ENCODE assay signal across 25 cellular contexts in the genomic region with DNA sequence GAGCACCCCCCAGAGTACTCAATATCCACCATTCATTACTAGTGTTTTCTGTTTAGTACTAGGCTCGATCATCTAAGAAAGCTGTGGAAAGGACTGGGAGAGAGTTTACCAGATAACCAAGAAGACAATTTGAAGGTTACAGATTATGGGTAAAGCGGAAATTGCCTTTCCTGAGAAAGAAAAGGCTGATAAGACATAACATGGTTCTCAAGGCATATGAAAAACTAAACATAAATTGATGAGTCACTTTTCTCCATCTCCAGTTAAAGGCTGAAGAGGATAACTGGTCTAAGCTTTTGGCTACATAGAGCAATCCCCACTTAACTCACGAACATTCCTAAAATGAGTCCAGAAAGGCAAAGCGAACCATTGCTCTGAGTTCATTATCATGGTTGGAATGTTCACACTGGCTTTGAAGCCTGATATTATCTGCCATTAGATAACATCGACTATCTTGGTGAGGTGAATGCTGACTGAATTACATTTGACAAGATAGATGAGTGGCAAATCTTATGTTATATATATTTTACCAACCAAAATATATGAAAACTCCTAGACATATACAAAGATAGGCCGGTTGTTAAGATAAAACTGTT.
DNase-seq lines count a peak whose midpoint lies in the region; ATAC-seq, FAIRE-seq and TF ChIP-seq lines count a peak whose summit lies in the region.
"Had no signal": no experiment of that assay in that cellular context is flagged by ENCODE, and none has a peak within 500 bp of the region (broad histone marks: within the 10 kb centered on the region; RNA-seq: fewer than 3 reads in every experiment).

No MANE protein-coding gene starts in this region.

- H3K4me1 ChIP-seq in endothelial cell of umbilical vein (ENCODE audit: control insufficient read depth, extremely low read depth, insufficient read depth, low read length), result peaks cover 34% of the 10 kb centered on the region
- H3K4me1 ChIP-seq: Peyer's patch, right atrium auricular region had no signal

- peaks cover 19% of the 10 kb centered on the region for H3K36me3 Mint-ChIP-seq in activated CD8-positive, alpha-beta T cell treated with anti-CD3 and anti-CD28 coated beads for 36 hours (ENCODE audit: low read depth)
- H3K36me3 Mint-ChIP-seq in activated CD8-positive, alpha-beta T cell treated with anti-CD3 and anti-CD28 coated beads, Interleukin-2, amount 10 ng/mL, durations not matched to agents 7 days and 5 days (ENCODE audit: low read depth), result peaks cover 3% of the 10 kb centered on the region
- H3K36me3 Mint-ChIP-seq in T-cell, result peaks cover 44% of the 10 kb centered on the region
- no peaks in the 10 kb centered on the region for H3K36me3 Mint-ChIP-seq in natural killer cell treated with Interleukin-12 subunit alpha and Interleukin-12 subunit beta and Interleukin-15 and Interleukin-18, amount 100 ng/mL, for 72 hours

- H3K4me3 ChIP-seq in endothelial cell of umbilical vein (replicated peaks in 1 of 3; ENCODE audit: insufficient read depth in 1 of 3, low read depth in 1 of 3, low read length in 3 of 3), result no peak overlapping the region
- H3K4me3 ChIP-seq: GM23248, Peyer's patch, right atrium auricular region, upper lobe of left lung had no signal

- peak overlapping the region; percentile 18 for H3K4me2 ChIP-seq in endothelial cell of umbilical vein (ENCODE audit: insufficient read depth, low read length)

- H3K9me1 ChIP-seq in endothelial cell of umbilical vein (replicated peaks; ENCODE audit: control insufficient read depth, extremely low read depth, insufficient read depth, low read length), result no peaks in the 10 kb centered on the region

- no peak for DNase-seq in activated CD8-positive, alpha-beta T cell treated with anti-CD3 and anti-CD28 coated beads for 36 hours
- DNase-seq in activated CD8-positive, alpha-beta T cell treated with anti-CD3 and anti-CD28 coated beads, Interleukin-2, amount 10 ng/mL, durations not matched to agents 7 days and 5 days, result no peak
- DNase-seq in T-cell (no peak), endothelial cell of umbilical vein (ENCODE audit: low read depth, low spot score) (peak; percentile 44), NCI-H446 (lab: John Stamatoyannopoulos, UW) (no peak), NCI-H2227 treated with DMSO at 0.1 percent for 48 hours (lab: John Stamatoyannopoulos, UW) (no peak)
- DNase-seq in natural killer cell treated with Interleukin-12 subunit alpha and Interleukin-12 subunit beta and Interleukin-15 and Interleukin-18, amount 100 ng/mL, for 72 hours (ENCODE audit: low spot score), result no peak
- DNase-seq: activated CD4-positive, CD25-positive, alpha-beta regulatory T cell; activated CD8-positive, alpha-beta memory T cell treated with anti-CD3 and anti-CD28 coated beads for 24 hours; activated naive CD4-positive, alpha-beta T cell treated with anti-CD3 and anti-CD28 coated beads, Interleukin-2, amount 10 ng/mL, durations not matched to agents 7 days and 5 days; activated T-cell treated with anti-CD3 and anti-CD28 coated beads, Interleukin-2, amount 50 U/mL, for 4 hours; BE2C; effector CD4-positive, alpha-beta T cell; EL; GM23248; mammary epithelial cell; NCI-H1417 treated with DMSO at 0.1 percent for 48 hours; NCI-H524; NK-92 treated with Interleukin-12 subunit alpha and Interleukin-12 subunit beta, amount 100 ng/mL, for 24 hours; Peyer's patch; stimulated activated CD4-positive, alpha-beta T cell treated with anti-CD3 and anti-CD28 coated beads, Interleukin-12 subunit alpha, Interleukin-12 subunit beta, amount 100 ng/mL, for 4 hours; upper lobe of left lung had no signal

- no peaks in the 10 kb centered on the region for H3K27me3 Mint-ChIP-seq in activated CD8-positive, alpha-beta T cell treated with anti-CD3 and anti-CD28 coated beads for 36 hours
- no peaks in the 10 kb centered on the region for H3K27me3 Mint-ChIP-seq in activated CD8-positive, alpha-beta T cell treated with anti-CD3 and anti-CD28 coated beads, Interleukin-2, amount 10 ng/mL, durations not matched to agents 7 days and 5 days (ENCODE audit: low read depth)
- H3K27me3 Mint-ChIP-seq in T-cell, result no peaks in the 10 kb centered on the region
- no peaks in the 10 kb centered on the region for H3K27me3 Mint-ChIP-seq in natural killer cell treated with Interleukin-12 subunit alpha and Interleukin-12 subunit beta and Interleukin-15 and Interleukin-18, amount 100 ng/mL, for 72 hours
- H3K27me3 Mint-ChIP-seq: activated naive CD4-positive, alpha-beta T cell treated with anti-CD3 and anti-CD28 coated beads, Interleukin-2, amount 10 ng/mL, durations not matched to agents 7 days and 5 days had no signal

- no peak overlapping the region for H3K4me3 Mint-ChIP-seq in activated CD8-positive, alpha-beta T cell treated with anti-CD3 and anti-CD28 coated beads for 36 hours
- H3K4me3 Mint-ChIP-seq in activated CD8-positive, alpha-beta T cell treated with anti-CD3 and anti-CD28 coated beads, Interleukin-2, amount 10 ng/mL, durations not matched to agents 7 days and 5 days, result no peak overlapping the region
- no peak overlapping the region for H3K4me3 Mint-ChIP-seq in T-cell
- no peak overlapping the region for H3K4me3 Mint-ChIP-seq in natural killer cell treated with Interleukin-12 subunit alpha and Interleukin-12 subunit beta and Interleukin-15 and Interleukin-18, amount 100 ng/mL, for 72 hours
- H3K4me3 Mint-ChIP-seq: activated naive CD4-positive, alpha-beta T cell treated with anti-CD3 and anti-CD28 coated beads, Interleukin-2, amount 10 ng/mL, durations not matched to agents 7 days and 5 days; activated T-cell treated with anti-CD3 and anti-CD28 coated beads, Interleukin-2, amount 50 U/mL, for 4 hours had no signal

- dilution Hi-C loops in endothelial cell of umbilical vein (cut with MboI; ENCODE audit: extremely low pct_ligation_motif_present, low sequenced_read_pairs), result no loop called here

- POLR2A ChIA-PET in activated CD8-positive, alpha-beta T cell treated with anti-CD3 and anti-CD28 coated beads for 36 hours (lab: Charles Lee), result no interaction called here
- POLR2A ChIA-PET in activated CD8-positive, alpha-beta T cell treated with anti-CD3 and anti-CD28 coated beads, Interleukin-2, amount 10 ng/mL, durations not matched to agents 7 days and 5 days (lab: Charles Lee), result no interaction called here
- POLR2A ChIA-PET in T-cell (lab: Charles Lee), result interaction anchor here in 1 of 2 donors (0.5 kb wide), 1 partner anchor 82 kb away, joined by 3 read pairs; no protein-coding TSS in a partner anchor
- POLR2A ChIA-PET in endothelial cell of umbilical vein (lab: Charles Lee), result no interaction called here

- no peak overlapping the region for H2AFZ ChIP-seq in endothelial cell of umbilical vein (ENCODE audit: low read depth, low read length)
- H2AFZ ChIP-seq: GM23248 had no signal

- no peak for TF ChIP-seq CTCF in activated CD8-positive, alpha-beta T cell treated with anti-CD3 and anti-CD28 coated beads for 36 hours (IDR thresholded peaks at IDR 0.05)
- TF ChIP-seq CTCF in endothelial cell of umbilical vein (IDR thresholded peaks at IDR 0.05; ENCODE audit: extremely low read depth in 1 of 2, insufficient read depth in 1 of 2, low read depth in 1 of 2, low read length in 2 of 2), result no peak

- peak overlapping the region; percentile 40 for H3K27ac Mint-ChIP-seq in activated CD8-positive, alpha-beta T cell treated with anti-CD3 and anti-CD28 coated beads for 36 hours
- H3K27ac Mint-ChIP-seq in activated CD8-positive, alpha-beta T cell treated with anti-CD3 and anti-CD28 coated beads, Interleukin-2, amount 10 ng/mL, durations not matched to agents 7 days and 5 days, result no peak overlapping the region
- peak overlapping the region; percentile 70 to 81 for H3K27ac Mint-ChIP-seq in T-cell
- H3K27ac Mint-ChIP-seq in natural killer cell treated with Interleukin-12 subunit alpha and Interleukin-12 subunit beta and Interleukin-15 and Interleukin-18, amount 100 ng/mL, for 72 hours, result peak overlapping the region; percentile 7 to 25

- H3K79me2 ChIP-seq in endothelial cell of umbilical vein (ENCODE audit: control insufficient read depth, insufficient read depth, low read length), result no peaks in the 10 kb centered on the region

- intact Hi-C loops in activated CD8-positive, alpha-beta T cell treated with anti-CD3 and anti-CD28 coated beads for 36 hours (cut with micrococcal nuclease), result no loop called here
- intact Hi-C loops in endothelial cell of umbilical vein (cut with micrococcal nuclease), result loop anchor here (2.0 to 5.0 kb wide), 5 partner anchors 65 to 877 kb away; a partner anchor contains a TSS

- H3K36me3 ChIP-seq in endothelial cell of umbilical vein (ENCODE audit: control insufficient read depth in 2 of 2, extremely low read depth in 1 of 2, insufficient read depth in 2 of 2, low read length in 2 of 2), result no peaks in the 10 kb centered on the region
- H3K36me3 ChIP-seq: BE2C, right atrium auricular region had no signal

- ATAC-seq in activated CD8-positive, alpha-beta T cell treated with anti-CD3 and anti-CD28 coated beads for 36 hours, result no peak
- ATAC-seq in activated CD8-positive, alpha-beta T cell treated with anti-CD3 and anti-CD28 coated beads, Interleukin-2, amount 10 ng/mL, durations not matched to agents 7 days and 5 days, result no peak
- no peak for ATAC-seq in T-cell (replicated peaks in 1 of 4)
- ATAC-seq in natural killer cell treated with Interleukin-12 subunit alpha and Interleukin-12 subunit beta and Interleukin-15 and Interleukin-18, amount 100 ng/mL, for 72 hours, result no peak
- ATAC-seq in HG03354 (IDR thresholded peaks at IDR 0.05; ENCODE audit: poor library complexity, severe bottlenecking, unreplicated experiment), result no peak
- ATAC-seq: activated T-cell treated with anti-CD3 and anti-CD28 coated beads, Interleukin-2, amount 50 U/mL, for 4 hours had no signal

- peaks cover 36% of the 10 kb centered on the region for H3K4me1 Mint-ChIP-seq in activated CD8-positive, alpha-beta T cell treated with anti-CD3 and anti-CD28 coated beads for 36 hours (ENCODE audit: low read depth)
- H3K4me1 Mint-ChIP-seq in activated CD8-positive, alpha-beta T cell treated with anti-CD3 and anti-CD28 coated beads, Interleukin-2, amount 10 ng/mL, durations not matched to agents 7 days and 5 days (ENCODE audit: low read depth), result peaks cover 19% of the 10 kb centered on the region
- peaks cover 23 to 34% (median 24%) of the 10 kb centered on the region in 3 donors for H3K4me1 Mint-ChIP-seq in T-cell
- H3K4me1 Mint-ChIP-seq in natural killer cell treated with Interleukin-12 subunit alpha and Interleukin-12 subunit beta and Interleukin-15 and Interleukin-18, amount 100 ng/mL, for 72 hours (ENCODE audit: low read depth in 2 of 2), result peaks cover 19 to 22% of the 10 kb centered on the region in 2 donors

- H3K27ac ChIP-seq in endothelial cell of umbilical vein (ENCODE audit: insufficient read depth, low read depth, low read length), result no peak overlapping the region
- H3K27ac ChIP-seq: GM23248, Peyer's patch, right atrium auricular region had no signal

- H3K27me3 ChIP-seq in endothelial cell of umbilical vein (ENCODE audit: control insufficient read depth in 2 of 2, insufficient read depth in 2 of 2, low read length in 2 of 2), result no peaks in the 10 kb centered on the region
- H3K27me3 ChIP-seq: BE2C, Peyer's patch, right atrium auricular region, upper lobe of left lung had no signal

- CTCF ChIA-PET in activated CD8-positive, alpha-beta T cell treated with anti-CD3 and anti-CD28 coated beads for 36 hours (lab: Charles Lee), result no interaction called here
- CTCF ChIA-PET in activated CD8-positive, alpha-beta T cell treated with anti-CD3 and anti-CD28 coated beads, Interleukin-2, amount 10 ng/mL, durations not matched to agents 7 days and 5 days (lab: Charles Lee), result no interaction called here
- CTCF ChIA-PET in T-cell (lab: Charles Lee) (no interaction called here), endothelial cell of umbilical vein (lab: Charles Lee) (interaction anchor here (1.1 kb wide), 1 partner anchor 14 kb away, joined by 3 read pairs; no protein-coding TSS in a partner anchor)

- TF ChIP-seq POLR2A in endothelial cell of umbilical vein (IDR thresholded peaks at IDR 0.05; ENCODE audit: low read depth, low read length), result no peak

- FAIRE-seq in endothelial cell of umbilical vein (lab: Jason Lieb, UNC), result no peak
- FAIRE-seq: A204.1 had no signal

- no peaks in the 10 kb centered on the region for H3K9me3 Mint-ChIP-seq in activated CD8-positive, alpha-beta T cell treated with anti-CD3 and anti-CD28 coated beads for 36 hours
- no peaks in the 10 kb centered on the region for H3K9me3 Mint-ChIP-seq in activated CD8-positive, alpha-beta T cell treated with anti-CD3 and anti-CD28 coated beads, Interleukin-2, amount 10 ng/mL, durations not matched to agents 7 days and 5 days (ENCODE audit: insufficient read depth)
- H3K9me3 Mint-ChIP-seq in T-cell, result no peaks in the 10 kb centered on the region
- H3K9me3 Mint-ChIP-seq in natural killer cell treated with Interleukin-12 subunit alpha and Interleukin-12 subunit beta and Interleukin-15 and Interleukin-18, amount 100 ng/mL, for 72 hours, result no peaks in the 10 kb centered on the region
- H3K9me3 Mint-ChIP-seq: activated naive CD4-positive, alpha-beta T cell treated with anti-CD3 and anti-CD28 coated beads, Interleukin-2, amount 10 ng/mL, durations not matched to agents 7 days and 5 days; activated T-cell treated with anti-CD3 and anti-CD28 coated beads, Interleukin-2, amount 50 U/mL, for 4 hours had no signal

- no TSS peak for BruUV-seq in endothelial cell of umbilical vein (replicated peaks; lab: Mats Ljungman, UMichigan)

- no peaks in the 10 kb centered on the region for H3K9me3 ChIP-seq in endothelial cell of umbilical vein (replicated peaks; ENCODE audit: control insufficient read depth, insufficient read depth, low read length)
- H3K9me3 ChIP-seq: BE2C, Peyer's patch, right atrium auricular region, upper lobe of left lung had no signal

- H4K20me1 ChIP-seq in endothelial cell of umbilical vein (replicated peaks; ENCODE audit: control insufficient read depth, extremely low read depth, insufficient read depth, low read length), result no peaks in the 10 kb centered on the region

- no peak overlapping the region for H3K9ac ChIP-seq in endothelial cell of umbilical vein (replicated peaks; ENCODE audit: extremely low read depth, insufficient read depth, low read length)
- H3K9ac ChIP-seq: GM23248 had no signal
